In genomic region chr4:140427919-140428471, GRCh38 we compare ENCODE assay signal across 7 cellular contexts. TPM values are rescaled to one million over a fixed set of nuclear protein-coding genes. Genes with fewer than 3 reads are reported as not detected.
A peak's percentile ranks its signal among the peaks of the same experiment; 100 is the strongest.
DNase-seq lines count a peak whose midpoint lies in the region; ATAC-seq and TF ChIP-seq lines count a peak whose summit lies in the region.

No MANE protein-coding gene starts in this region.

- H3K4me3 ChIP-seq in GM23338 (peak overlapping the region; percentile 80), OCI-LY3 (ENCODE audit: low read length) (peak overlapping the region; percentile 81), prostate gland (peak overlapping the region; percentile 47 to 54), adrenal gland (peak overlapping the region in 2 of 4 donors; percentile 30 to 81)

- TF ChIP-seq POLR2A in erythroblast (IDR thresholded peaks at IDR 0.05; ENCODE audit: low read length), result no peak
- TF ChIP-seq POLR2A in prostate gland (IDR thresholded peaks at IDR 0.05), result no peak
- no peak for TF ChIP-seq POLR2A in adrenal gland (IDR thresholded peaks at IDR 0.05)

- H3K9ac ChIP-seq in OCI-LY3 (ENCODE audit: low read length), result peak overlapping the region; percentile 65

- no peaks in the 10 kb centered on the region for H3K79me2 ChIP-seq in GM23338 (replicated peaks; ENCODE audit: insufficient read depth)
- no peaks in the 10 kb centered on the region for H3K79me2 ChIP-seq in OCI-LY3 (ENCODE audit: low read length)

- H3K36me3 ChIP-seq in GM23338 (ENCODE audit: insufficient read depth) (no peaks in the 10 kb centered on the region), OCI-LY3 (replicated peaks; ENCODE audit: low read depth, low read length) (no peaks in the 10 kb centered on the region), prostate gland (no peaks in the 10 kb centered on the region), adrenal gland (replicated peaks in 1 of 2) (no peaks in the 10 kb centered on the region)

- DNase-seq in GM23338 (ENCODE audit: low spot score) (peak; percentile 17), erythroblast (lab: John Stamatoyannopoulos, UW) (peak; percentile 27 to 70), prostate gland (ENCODE audit: low spot score) (no peak), adrenal gland (no peak), D341Med (ENCODE audit: low spot score) (no peak)

- peak overlapping the region; percentile 47; the same call in 1 of the 2 replicates for H3K27ac Mint-ChIP-seq in GM23338

- H3K4me2 ChIP-seq in GM23338, result peak overlapping the region; percentile 81
- peak overlapping the region; percentile 82 for H3K4me2 ChIP-seq in OCI-LY3 (ENCODE audit: low read length)

- no peak overlapping the region for H3K27ac ChIP-seq in GM23338 (ENCODE audit: low read depth)
- H3K27ac ChIP-seq in OCI-LY3 (ENCODE audit: low read length), result no peak overlapping the region
- H3K27ac ChIP-seq in prostate gland, result peak overlapping the region; percentile 53 to 76
- no peak overlapping the region for H3K27ac ChIP-seq in adrenal gland

- H3K9me2 ChIP-seq in GM23338 (ENCODE audit: insufficient read depth), result 0 out of 2 replicates have a peak, but pooled peaks cover 4% of the 10 kb centered on the region

- H3K9me3 ChIP-seq in OCI-LY3 (ENCODE audit: insufficient read depth, low read length) (no peaks in the 10 kb centered on the region), prostate gland (no peaks in the 10 kb centered on the region), adrenal gland (replicated peaks in 1 of 3) (no peaks in the 10 kb centered on the region)

- no peaks in the 10 kb centered on the region for H3K27me3 Mint-ChIP-seq in GM23338 (ENCODE audit: insufficient read depth, low read depth, poor library complexity)

- no peaks in the 10 kb centered on the region for H3K9me3 Mint-ChIP-seq in GM23338

- H3K27me3 ChIP-seq in GM23338 (ENCODE audit: insufficient read depth) (no peaks in the 10 kb centered on the region), OCI-LY3 (ENCODE audit: low read depth, low read length) (no peaks in the 10 kb centered on the region), prostate gland (replicated peaks; ENCODE audit: insufficient read depth) (no peaks in the 10 kb centered on the region), adrenal gland (peaks cover 7% of the 10 kb centered on the region)

- peak overlapping the region; percentile 83 for H3K4me3 Mint-ChIP-seq in GM23338

- no peaks in the 10 kb centered on the region for H4K20me1 ChIP-seq in GM23338 (replicated peaks; ENCODE audit: insufficient read depth)
- no peaks in the 10 kb centered on the region for H4K20me1 ChIP-seq in OCI-LY3 (ENCODE audit: insufficient read depth, low read length)

- peak overlapping the region; percentile 82; the same call in 1 of the 2 replicates for H2AFZ ChIP-seq in GM23338
- H2AFZ ChIP-seq in OCI-LY3 (ENCODE audit: low read depth, low read length), result peak overlapping the region; percentile 98

- ATAC-seq in GM23338 (no peak), HG03565 (IDR thresholded peaks at IDR 0.05; ENCODE audit: unreplicated experiment) (no peak)

- H3K36me3 Mint-ChIP-seq in GM23338 (ENCODE audit: low read depth), result no peaks in the 10 kb centered on the region

- peaks cover 14% of the 10 kb centered on the region; the same call in 2 of the 3 replicates for H3K4me1 Mint-ChIP-seq in GM23338

- intact Hi-C loops in prostate gland (cut with DNase I), result no loop called here
- intact Hi-C loops in adrenal gland (cut with DNase I), result no loop called here

- 32% methylated on average over 7 of the region's 7 CpGs for WGBS in prostate gland
- whole genome bisulfite sequencing in adrenal gland, 4 donors, result 51 to 56% (median 53%) methylated on average over 7 of the region's 7 CpGs

- no peak for TF ChIP-seq CTCF in GM23338 (conservative IDR thresholded peaks at IDR 0.05; ENCODE audit: low read depth in 2 of 2)
- TF ChIP-seq CTCF in OCI-LY3 (IDR thresholded peaks at IDR 0.05; ENCODE audit: low read depth, low read length), result no peak
- peak in 1 of 4 experiments; percentile 6 for TF ChIP-seq CTCF in prostate gland (IDR thresholded peaks at IDR 0.05)
- no peak for TF ChIP-seq CTCF in adrenal gland (IDR thresholded peaks at IDR 0.05)

- no peaks in the 10 kb centered on the region for H3F3A ChIP-seq in GM23338 (replicated peaks; ENCODE audit: low read depth)

- H3K4me1 ChIP-seq in GM23338 (ENCODE audit: insufficient read depth) (no peaks in the 10 kb centered on the region; the same call in none of the 2 replicates), OCI-LY3 (ENCODE audit: low read length) (peaks cover 10% of the 10 kb centered on the region), prostate gland (replicated peaks) (no peaks in the 10 kb centered on the region), adrenal gland (replicated peaks in 1 of 2) (peaks cover 6 to 14% of the 10 kb centered on the region in 2 donors)

TF ChIP-seq in GM23338, 12 proteins besides CTCF, POLR2A, EP300 and RAD21:
- TF ChIP-seq REST (IDR thresholded peaks at IDR 0.05; ENCODE audit: unreplicated experiment) (no peak), JUNB (IDR thresholded peaks at IDR 0.05; ENCODE audit: unreplicated experiment) (no peak), STAT1 (IDR thresholded peaks at IDR 0.05; ENCODE audit: unreplicated experiment) (no peak)

RNA-seq across cellular contexts. Expression of gene CLGN, which starts 0.5 kb away (rescaled TPM):
- 2.5 and 4.0 TPM in 2 replicates for total RNA-seq in GM23338 (2014; rRNA removed; shearing (Covaris generic))
- 3.8 and 5.2 TPM in 2 replicates for polyA plus RNA-seq in GM23338 (2016; fragmentation: Nextera tagmentation; extraction: Ambion mirVana)
- total RNA-seq in prostate gland, result 10 to 100 TPM; 20.7 to 42.1 TPM
- 1 to 10 TPM in 3 of 8 donors, under 1 TPM in 4, not detected in 1; 0.29 to 3.5 (median 0.61) TPM for total RNA-seq in adrenal gland
- 1 to 10 TPM in 2 of 3 donors, under 1 TPM in 1; 0.47 to 8.2 (median 2.5) TPM for polyA plus RNA-seq in adrenal gland

RNA-seq across cellular contexts. Expression of gene SCOC, which starts 54.5 kb away (rescaled TPM):
- total RNA-seq in GM23338 (2014; rRNA removed; shearing (Covaris generic)), result 47.2 and 57.3 TPM in 2 replicates
- polyA plus RNA-seq in GM23338 (2016; fragmentation: Nextera tagmentation; extraction: Ambion mirVana) (52.8 and 59.5 TPM in 2 replicates), adrenal gland (100 to 1,000 TPM in 1 of 3 donors, 10 to 100 TPM in 2; 38.8 to 101 (median 46.7) TPM)
- total RNA-seq in prostate gland (10 to 100 TPM; 28.2 to 58.8 TPM), adrenal gland (10 to 100 TPM; 28.5 to 82.9 (median 45.3) TPM)

Comparison
In these comparisons a context has a peak if more than half of its experiments do, and no peak if none do; other contexts are left out.
1. DNase-seq: peak in GM23338 (single experiment) and erythroblast (2 of 2); none in prostate gland (single experiment), adrenal gland (0 of 7) and D341Med (single experiment).
2. H3K27ac ChIP-seq: peak in prostate gland (2 of 2); none in GM23338 (single experiment), OCI-LY3 (single experiment) and adrenal gland (0 of 5).